10 cellular contexts compared by ENCODE assay signal in the genomic region with DNA sequence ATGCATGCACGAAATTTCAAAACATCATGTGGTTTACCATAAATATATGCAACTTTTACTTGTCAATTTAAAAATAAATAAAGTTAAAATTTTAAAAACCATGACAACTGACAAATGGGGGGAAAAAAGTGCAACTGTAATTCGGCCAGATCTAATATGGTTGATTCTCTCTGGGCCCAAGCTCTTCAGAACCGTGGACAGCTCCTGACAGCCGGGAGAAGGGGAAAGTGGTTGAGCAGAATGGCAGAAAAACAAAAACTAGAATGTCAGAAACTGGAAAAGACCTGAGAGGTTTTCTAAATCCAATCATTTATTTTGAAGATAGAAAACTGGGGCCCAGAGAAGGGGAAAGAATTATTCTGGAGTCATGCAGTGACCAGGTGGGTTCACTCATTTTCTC.
DNase-seq lines count a peak whose midpoint lies in the region; TF ChIP-seq lines count a peak whose summit lies in the region.
"Had no signal": no experiment of that assay in that cellular context is flagged by ENCODE, and none has a peak within 500 bp of the region (broad histone marks: within the 10 kb centered on the region; RNA-seq: fewer than 3 reads in every experiment).

No MANE protein-coding gene starts in this region.

- no peak overlapping the region for H2AFZ ChIP-seq in fibroblast of lung (ENCODE audit: low read length)

- H3K4me3 ChIP-seq in breast epithelium, result no peak overlapping the region
- no peak overlapping the region for H3K4me3 ChIP-seq in fibroblast of lung (replicated peaks in 1 of 4; ENCODE audit: control extremely low read depth in 1 of 4, insufficient read depth in 1 of 4, low read depth in 3 of 4, low read length in 4 of 4)
- no peak overlapping the region for H3K4me3 ChIP-seq in testis

- no peak for TF ChIP-seq CTCF in breast epithelium (IDR thresholded peaks at IDR 0.05)
- TF ChIP-seq CTCF in fibroblast of lung (conservative IDR thresholded peaks at IDR 0.05 in 1 of 2, IDR thresholded peaks at IDR 0.05 in 1 of 2; ENCODE audit: low read depth in 1 of 2, low read length in 2 of 2), result no peak
- no peak for TF ChIP-seq CTCF in testis (IDR thresholded peaks at IDR 0.05)

- H3K36me3 ChIP-seq in breast epithelium (no peaks in the 10 kb centered on the region), fibroblast of lung (ENCODE audit: control insufficient read depth, insufficient read depth, low read length) (no peaks in the 10 kb centered on the region), testis (ENCODE audit: low read depth, missing control alignments) (no peaks in the 10 kb centered on the region)

- DNase-seq in T47D (ENCODE audit: low read depth in 1 of 2, low spot score in 1 of 2) (peak; percentile 43 to 71), breast epithelium (ENCODE audit: low spot score in 2 of 2) (no peak), RKO (ENCODE audit: low spot score) (peak; percentile 39), fibroblast of lung (ENCODE audit: low read depth in 2 of 2) (peak; percentile 4 to 5), testis (peak; percentile 43), NCI-H510A treated with DMSO at 0.1 percent for 48 hours (lab: John Stamatoyannopoulos, UW) (no peak), putamen (ENCODE audit: low spot score) (no peak), NCI-H2227 (lab: John Stamatoyannopoulos, UW; ENCODE audit: unreplicated experiment) (no peak)
- DNase-seq: C1 segment of cervical spinal cord, NCI-H1436 treated with DMSO at 0.1 percent for 48 hours had no signal

- intact Hi-C loops in breast epithelium (cut with DNase I; ENCODE audit: low total_unique reads) (no loop called here), testis (cut with DNase I; ENCODE audit: low total_unique reads) (no loop called here)

- H4K20me1 ChIP-seq in fibroblast of lung (ENCODE audit: control insufficient read depth, extremely low read depth, insufficient read depth, low read length), result no peaks in the 10 kb centered on the region

- H3K79me2 ChIP-seq in fibroblast of lung (ENCODE audit: control insufficient read depth, insufficient read depth, low read length), result no peaks in the 10 kb centered on the region

- in situ Hi-C loops in T47D (cut with HindIII; ENCODE audit: low pct_unique_long_range_greater_than_20kb, low sequenced_read_pairs), result no loop called here

- H3K4me1 ChIP-seq in breast epithelium (no peaks in the 10 kb centered on the region), fibroblast of lung (ENCODE audit: control insufficient read depth, extremely low read depth, insufficient read depth, low read length) (no peaks in the 10 kb centered on the region), testis (no peaks in the 10 kb centered on the region)

- TF ChIP-seq POLR2A in breast epithelium (IDR thresholded peaks at IDR 0.05) (no peak), testis (IDR thresholded peaks at IDR 0.05) (no peak)

- H3K27ac ChIP-seq in breast epithelium (no peak overlapping the region), fibroblast of lung (ENCODE audit: insufficient read depth, low read length) (no peak overlapping the region), testis (no peak overlapping the region)

- peaks cover 0 to 28% of the 10 kb centered on the region in 2 donors for H3K27me3 ChIP-seq in breast epithelium
- H3K27me3 ChIP-seq in fibroblast of lung (ENCODE audit: control insufficient read depth, insufficient read depth, low read length), result no peaks in the 10 kb centered on the region
- no peaks in the 10 kb centered on the region for H3K27me3 ChIP-seq in testis

- no peak overlapping the region for H3K9ac ChIP-seq in fibroblast of lung (ENCODE audit: insufficient read depth, low read length)

- no peak overlapping the region for H3K4me2 ChIP-seq in fibroblast of lung (ENCODE audit: extremely low read depth, insufficient read depth, low read length)

- 7 to 10% methylated on average over 4 of the region's 4 CpGs for WGBS in testis, 2 donors

- no peaks in the 10 kb centered on the region for H3K9me3 ChIP-seq in breast epithelium
- H3K9me3 ChIP-seq in fibroblast of lung (ENCODE audit: control insufficient read depth, insufficient read depth, low read depth, low read length), result no peaks in the 10 kb centered on the region
- H3K9me3 ChIP-seq in testis, result no peaks in the 10 kb centered on the region

Comparison
In these comparisons a context has a peak if more than half of its experiments do, and no peak if none do; other contexts are left out.
1. DNase-seq: peak in T47D (2 of 2), RKO (single experiment), fibroblast of lung (2 of 2) and testis (single experiment); none in breast epithelium (0 of 2), NCI-H510A treated with DMSO at 0.1 percent for 48 hours (single experiment), putamen (single experiment) and NCI-H2227 (single experiment).